ENCODE assay signal across 8 cellular contexts in the genomic region with DNA sequence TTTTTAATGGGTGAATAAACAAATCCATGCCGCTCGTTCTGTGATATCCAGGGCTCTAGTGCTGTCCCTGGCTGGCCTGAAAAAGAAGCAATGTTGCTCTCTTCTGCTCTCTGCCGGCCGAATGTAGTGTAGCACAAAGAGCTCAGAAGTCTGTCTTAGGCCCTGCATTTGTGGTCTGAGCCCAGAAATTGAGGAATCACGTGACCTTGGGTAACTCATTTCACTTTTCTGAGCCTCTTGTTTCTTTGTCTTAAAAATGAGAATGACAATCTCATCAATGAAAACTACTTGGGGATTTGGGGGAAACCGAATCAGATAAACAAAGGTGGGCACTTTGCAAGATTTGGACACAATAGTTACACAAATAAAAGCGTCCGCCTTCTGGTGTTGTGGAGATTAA.
DNase-seq lines count a peak whose midpoint lies in the region; ATAC-seq, FAIRE-seq and TF ChIP-seq lines count a peak whose summit lies in the region.

No MANE protein-coding gene starts in this region.

- in situ Hi-C loops in IMR-90 (cut with MboI; ENCODE audit: low sequenced_read_pairs): no loop called here

- intact Hi-C loops in IMR-90 (cut with micrococcal nuclease): loop anchor here (1.0 to 2.0 kb wide), 4 partner anchors 382 to 892 kb away; partner anchors contain the start of gene ASIC2
- intact Hi-C loops in MCF 10A (cut with micrococcal nuclease): loop anchor here (1.0 to 2.0 kb wide), 3 partner anchors 76 to 646 kb away; no protein-coding TSS in a partner anchor

- DNase-seq in NCI-H510A treated with DMSO at 0.1 percent for 48 hours (lab: John Stamatoyannopoulos, UW) (peak; percentile 24), NCI-H510A (lab: John Stamatoyannopoulos, UW) (no peak), IMR-90 (peak; percentile 55), MCF 10A (ENCODE audit: unreplicated experiment) (peak; percentile 33), T1000 (lab: John Stamatoyannopoulos, UW) (no peak)
- peak in 3 of 4 experiments; percentile 12 to 26 (median 25) for DNase-seq in stimulated activated CD4-positive, alpha-beta T cell treated with anti-CD3 and anti-CD28 coated beads, Interleukin-1b, Interleukin-23, amount 100 ng/mL, for 24 hours (ENCODE audit: low read depth in 4 of 4, low spot score in 1 of 4)

- no peaks in the 10 kb centered on the region for H3K27me3 Mint-ChIP-seq in MCF 10A (ENCODE audit: insufficient read depth, unreplicated experiment)

- no peaks in the 10 kb centered on the region for H3K9me1 ChIP-seq in IMR-90 (ENCODE audit: insufficient read depth, low read length)

- peak; percentile 99 for ATAC-seq in IMR-90 (ENCODE audit: low read depth)

- no peak overlapping the region for H2AK9ac ChIP-seq in IMR-90 (replicated peaks; ENCODE audit: low read depth, low read length, poor library complexity)

- FAIRE-seq in islet of Langerhans (lab: Jason Lieb, UNC): peak; percentile 61

- no peak overlapping the region for H3K56ac ChIP-seq in IMR-90 (ENCODE audit: extremely low read depth, insufficient read depth, low read length)

- POLR2A ChIA-PET in IMR-90 (lab: Charles Lee; ENCODE audit: unreplicated experiment): no interaction called here
- POLR2A ChIA-PET in MCF 10A (lab: Yijun Ruan, JAX): interaction anchor here (0.7 to 0.9 kb wide), 3 partner anchors 10 to 22 kb away, joined by 3 read pairs; no protein-coding TSS in a partner anchor

- H3K4me3 Mint-ChIP-seq in MCF 10A (ENCODE audit: unreplicated experiment): no peak overlapping the region

- TF ChIP-seq CTCF in IMR-90 (conservative IDR thresholded peaks at IDR 0.05; ENCODE audit: low read depth, low read length) (peak; percentile 67), SU-DHL-6 (IDR thresholded peaks at IDR 0.05; ENCODE audit: insufficient read depth, low read length, poor library complexity, severe bottlenecking) (peak; percentile 57), MCF 10A (IDR thresholded peaks at IDR 0.05; ENCODE audit: unreplicated experiment) (peak; percentile 61)

- H3K4ac ChIP-seq in IMR-90 (ENCODE audit: low read depth, low read length): no peak overlapping the region

- H4K20me1 ChIP-seq in IMR-90 (ENCODE audit: insufficient read depth, low read length) (no peaks in the 10 kb centered on the region), SU-DHL-6 (ENCODE audit: low read depth, low read length) (no peaks in the 10 kb centered on the region)

- dilution Hi-C loops in IMR-90 (cut with HindIII; ENCODE audit: low sequenced_read_pairs, unreplicated experiment): no loop called here

- H3F3A ChIP-seq in SU-DHL-6 (ENCODE audit: insufficient read depth): no peaks in the 10 kb centered on the region

- H3K9me2 ChIP-seq in SU-DHL-6 (replicated peaks; ENCODE audit: insufficient read depth, low read length): no peaks in the 10 kb centered on the region

- H3K36me3 ChIP-seq in IMR-90 (ENCODE audit: control insufficient read depth, insufficient read depth, low read length): no peaks in the 10 kb centered on the region
- H3K36me3 ChIP-seq in SU-DHL-6 (ENCODE audit: low read length): no peaks in the 10 kb centered on the region

- H2BK20ac ChIP-seq in IMR-90 (ENCODE audit: low read depth, low read length): no peak overlapping the region

- no peaks in the 10 kb centered on the region for H3K79me2 ChIP-seq in SU-DHL-6 (ENCODE audit: insufficient read depth, low read length)

- no peak overlapping the region for H3K23ac ChIP-seq in IMR-90 (ENCODE audit: low read depth, low read length)

- no peaks in the 10 kb centered on the region for H3K4me1 ChIP-seq in IMR-90 (ENCODE audit: control insufficient read depth, insufficient read depth, low read length)

- H3K27ac Mint-ChIP-seq in MCF 10A (ENCODE audit: low read depth, unreplicated experiment): no peak overlapping the region

- CTCF ChIA-PET in IMR-90 (lab: Yijun Ruan, JAX): interaction anchor here (0.6 to 1.6 kb wide), 2 partner anchors 10 to 15 kb away, joined by 3 read pairs; no protein-coding TSS in a partner anchor
- CTCF ChIA-PET in MCF 10A (lab: Yijun Ruan, JAX): interaction anchor here (0.5 to 3.6 kb wide), 30 partner anchors 10 to 1004 kb away, joined by 3 to 26 read pairs (median 4); no protein-coding TSS in a partner anchor

- no peak overlapping the region for H3K14ac ChIP-seq in IMR-90 (replicated peaks; ENCODE audit: low read depth, low read length)

- no peaks in the 10 kb centered on the region for H3K4me1 Mint-ChIP-seq in MCF 10A (ENCODE audit: insufficient read depth, unreplicated experiment)

- H2AFZ ChIP-seq in IMR-90 (replicated peaks; ENCODE audit: low read length, poor library complexity): no peak overlapping the region
- H2AFZ ChIP-seq in SU-DHL-6 (ENCODE audit: low read depth, low read length, severe bottlenecking): no peak overlapping the region

- no peak overlapping the region for H3K4me3 ChIP-seq in IMR-90 (ENCODE audit: insufficient read depth, low read depth, low read length)
- H3K4me3 ChIP-seq in SU-DHL-6 (ENCODE audit: insufficient read depth, low read length, poor library complexity, severe bottlenecking): no peak overlapping the region

- no peak overlapping the region for H4K91ac ChIP-seq in IMR-90 (ENCODE audit: insufficient read depth, low read depth, low read length)

- peaks cover 7% of the 10 kb centered on the region for H3K9me3 Mint-ChIP-seq in MCF 10A (ENCODE audit: unreplicated experiment)

- no peak for TF ChIP-seq POLR2A in IMR-90 (IDR thresholded peaks at IDR 0.05; ENCODE audit: low read depth, low read length)

- H2BK15ac ChIP-seq in IMR-90 (ENCODE audit: low read depth, low read length): no peak overlapping the region

- TF ChIP-seq RAD21 in IMR-90 (IDR thresholded peaks at IDR 0.05; ENCODE audit: low read length): peak; percentile 49

- H3K9ac ChIP-seq in IMR-90 (ENCODE audit: low read depth, low read length) (no peak overlapping the region), SU-DHL-6 (ENCODE audit: low read length) (no peak overlapping the region)

- no peak overlapping the region for H2BK120ac ChIP-seq in IMR-90 (ENCODE audit: low read depth, low read length)

- no peaks in the 10 kb centered on the region for H3K79me1 ChIP-seq in IMR-90 (ENCODE audit: low read depth in 1 of 2, low read length in 2 of 2)

- H4K5ac ChIP-seq in IMR-90 (ENCODE audit: low read depth, low read length): no peak overlapping the region

- H3K36me3 Mint-ChIP-seq in MCF 10A (ENCODE audit: insufficient read depth, unreplicated experiment): no peaks in the 10 kb centered on the region

- no peak overlapping the region for H3K4me2 ChIP-seq in IMR-90 (ENCODE audit: low read depth, low read length)
- H3K4me2 ChIP-seq in SU-DHL-6 (ENCODE audit: low read depth, low read length, poor library complexity, severe bottlenecking): no peak overlapping the region

- 0% methylated on average over 3 of the region's 8 CpGs; no CpG with 5 or more reads in 1 of the 2 experiments for WGBS in IMR-90 (ENCODE audit: extremely low coverage in 2 of 2, insufficient read length in 1 of 2), 2 experiments

- no peak overlapping the region for H2AK5ac ChIP-seq in IMR-90 (ENCODE audit: low read depth, low read length)

- H3K27ac ChIP-seq in IMR-90 (ENCODE audit: insufficient read depth, low read length) (no peak overlapping the region), SU-DHL-6 (ENCODE audit: low read depth, low read length) (no peak overlapping the region)

- H3K9me3 ChIP-seq in IMR-90 (ENCODE audit: control insufficient read depth, insufficient read depth, low read length) (no peaks in the 10 kb centered on the region), SU-DHL-6 (ENCODE audit: insufficient read depth, low read length) (no peaks in the 10 kb centered on the region)

- no peak overlapping the region for H2BK5ac ChIP-seq in IMR-90 (ENCODE audit: low read depth, low read length, poor library complexity, severe bottlenecking)

- no peak overlapping the region for H4K8ac ChIP-seq in IMR-90 (ENCODE audit: low read depth in 2 of 2, low read length in 2 of 2)

- BruUV-seq in IMR-90 (replicated peaks; lab: Mats Ljungman, UMichigan): no TSS peak
- BruUV-seq in MCF 10A (replicated peaks; lab: Mats Ljungman, UMichigan): no TSS peak

- H3K27me3 ChIP-seq in IMR-90 (ENCODE audit: control insufficient read depth, insufficient read depth, low read length): no peaks in the 10 kb centered on the region
- no peaks in the 10 kb centered on the region for H3K27me3 ChIP-seq in SU-DHL-6 (ENCODE audit: low read length)

- H3K18ac ChIP-seq in IMR-90 (ENCODE audit: low read depth, low read length): no peak overlapping the region

TF ChIP-seq in IMR-90, 13 proteins besides CTCF, POLR2A, EP300 and RAD21:
- TF ChIP-seq USF2 (IDR thresholded peaks at IDR 0.05; ENCODE audit: low read depth, low read length) (peak; percentile 83), BHLHE40 (IDR thresholded peaks at IDR 0.05; ENCODE audit: low read depth, low read length) (0 out of 2 replicates have a peak, but pooled peaks have one; percentile 42), SMC3 (IDR thresholded peaks at IDR 0.05; ENCODE audit: low read depth, low read length) (peak; percentile 44; the same call in 1 of the 2 replicates), MXI1 (IDR thresholded peaks at IDR 0.05; ENCODE audit: borderline replicate concordance, low read depth, low read length) (no peak)

Comparison
In these comparisons a context has a peak if more than half of its experiments do, and no peak if none do; other contexts are left out.
1. DNase-seq: peak in NCI-H510A treated with DMSO at 0.1 percent for 48 hours (single experiment), IMR-90 (single experiment), MCF 10A (single experiment) and stimulated activated CD4-positive, alpha-beta T cell treated with anti-CD3 and anti-CD28 coated beads, Interleukin-1b, Interleukin-23, amount 100 ng/mL, for 24 hours (3 of 4); none in NCI-H510A (single experiment) and T1000 (single experiment).
2. Peak in every context shown above with its lines, with median percentiles within 50 percentile points of each other: CTCF ChIP-seq.